In the genomic region with DNA sequence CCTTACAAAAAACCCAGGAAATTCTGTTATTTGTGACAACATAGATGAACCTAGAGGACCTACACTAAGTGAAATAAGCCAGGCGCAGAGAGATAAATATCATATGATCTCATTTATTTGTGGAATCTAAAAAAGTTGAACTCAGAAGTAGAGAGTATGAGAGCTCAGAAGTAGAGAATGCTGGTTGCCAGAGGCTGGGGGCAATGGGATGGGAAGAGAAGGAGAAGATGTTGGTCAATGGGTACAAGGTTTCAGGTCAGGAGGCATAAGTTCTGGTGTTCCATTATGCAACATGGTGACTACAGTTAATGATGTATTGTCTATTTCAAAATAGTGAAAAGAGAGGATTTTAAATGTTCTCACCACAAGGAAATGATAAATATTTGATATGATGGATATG, we compare ENCODE assay signal across 32 cellular contexts.
"Had no signal": no experiment of that assay in that cellular context is flagged by ENCODE, and none has a peak within 500 bp of the region (broad histone marks: within the 10 kb centered on the region; RNA-seq: fewer than 3 reads in every experiment).

No MANE protein-coding gene starts in this region.

- H3K27ac ChIP-seq: adrenal gland, ascending aorta, body of pancreas, brain microvascular endothelial cell, breast epithelium, cardiac muscle cell had no signal

- H3K27me3 ChIP-seq: ascending aorta, body of pancreas had no signal

- H3K4me1 ChIP-seq: adrenal gland, ascending aorta, body of pancreas, breast epithelium had no signal

- DNase-seq: activated effector memory CD4-positive, alpha-beta T cell treated with anti-CD3 and anti-CD28 coated beads, Interleukin-2, amount 50 U/mL, for 16 hours; activated effector memory CD4-positive, alpha-beta T cell treated with Interleukin-2 at 50 U/mL for 16 hours; activated gamma-delta T cell; activated gamma-delta T cell treated with Interleukin-2 at 50 U/mL for 16 hours; activated naive CD4-positive, alpha-beta T cell; activated naive CD4-positive, alpha-beta T cell treated with anti-CD3 and anti-CD28 coated beads for 36 hours; activated naive CD4-positive, alpha-beta T cell treated with anti-CD3 and anti-CD28 coated beads, Interleukin-2, amount 10 ng/mL, durations not matched to agents 7 days and 5 days; activated naive CD4-positive, alpha-beta T cell treated with anti-CD3 and anti-CD28 coated beads, Interleukin-2, amount 50 U/mL, for 16 hours; activated naive CD4-positive, alpha-beta T cell treated with Interleukin-2 at 50 U/mL for 16 hours; activated naive CD8-positive, alpha-beta T cell treated with anti-CD3 and anti-CD28 coated beads for 36 hours; activated naive CD8-positive, alpha-beta T cell treated with anti-CD3 and anti-CD28 coated beads, Interleukin-2, amount 10 ng/mL, durations not matched to agents 7 days and 5 days; activated naive CD8-positive, alpha-beta T cell treated with anti-CD3 and anti-CD28 coated beads, Interleukin-2, amount 50 U/mL, for 24 hours; activated T-cell treated with anti-CD3 and anti-CD28 coated beads, Interleukin-2, amount 50 U/mL, for 1 hour; activated T-cell treated with anti-CD3 and anti-CD28 coated beads, Interleukin-2, amount 50 U/mL, for 24 hours; activated T-cell treated with anti-CD3 and anti-CD28 coated beads, Interleukin-2, amount 50 U/mL, for 4 hours; activated T-cell treated with anti-CD3 and anti-CD28 coated beads, Interleukin-2, amount 50 U/mL, for 48 hours; activated T-cell treated with anti-CD3 and anti-CD28 coated beads, Interleukin-2, amount 50 U/mL, for 72 hours; adrenal gland; amniotic stem cell; amygdala; anterior cingulate cortex; aorta; body of pancreas; brain microvascular endothelial cell; caudate nucleus; central memory CD4-positive, alpha-beta T cell; cerebellar nuclear complex had no signal

- H3K4me3 ChIP-seq: adrenal gland, ascending aorta, body of pancreas, breast epithelium, cardiac muscle cell had no signal

- H3K36me3 ChIP-seq: adrenal gland, ascending aorta, brain microvascular endothelial cell, breast epithelium, cardiac muscle cell had no signal

- H3K9me3 ChIP-seq: adrenal gland, ascending aorta, body of pancreas, breast epithelium had no signal

- ATAC-seq: activated naive CD4-positive, alpha-beta T cell treated with anti-CD3 and anti-CD28 coated beads, Interleukin-2, amount 50 U/mL, for 72 hours; activated naive CD8-positive, alpha-beta T cell treated with anti-CD3 and anti-CD28 coated beads, Interleukin-2, amount 50 U/mL, for 24 hours; activated T-cell treated with anti-CD3 and anti-CD28 coated beads, Interleukin-2, amount 50 U/mL, for 4 hours; activated T-cell treated with anti-CD3 and anti-CD28 coated beads, Interleukin-2, amount 50 U/mL, for 72 hours; activated T-helper 17 cell treated with anti-CD3 and anti-CD28 coated beads, Interleukin-2, amount 50 U/mL, for 72 hours; body of pancreas had no signal
